10 cellular contexts compared by ENCODE assay signal in the genomic region with DNA sequence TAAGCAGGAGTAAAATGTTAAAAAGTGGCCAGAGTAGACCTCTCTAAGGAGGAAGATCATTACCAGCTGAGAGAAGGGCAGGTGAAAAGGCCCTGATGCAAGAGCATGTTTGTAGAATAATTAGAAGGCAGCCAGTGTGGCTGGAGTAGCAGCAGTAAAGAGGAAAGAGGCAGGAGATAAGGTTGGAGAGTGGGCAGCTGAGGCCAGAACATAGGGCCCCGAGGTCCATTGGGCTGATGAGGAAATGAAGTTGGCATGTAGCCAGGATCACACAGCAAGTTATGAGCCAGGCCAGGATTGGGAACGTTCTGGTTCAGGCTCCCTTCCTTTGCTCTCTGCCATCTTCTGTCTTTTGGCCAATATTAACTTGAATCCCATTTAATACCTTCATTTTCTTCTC. TPM values are rescaled to one million over a fixed set of nuclear protein-coding genes. Genes with fewer than 3 reads are reported as not detected.
DNase-seq lines count a peak whose midpoint lies in the region; ATAC-seq lines count a peak whose summit lies in the region.
"Had no signal": no experiment of that assay in that cellular context is flagged by ENCODE, and none has a peak within 500 bp of the region (broad histone marks: within the 10 kb centered on the region; RNA-seq: fewer than 3 reads in every experiment).

No MANE protein-coding gene starts in this region.

- H3K36me3 Mint-ChIP-seq in CD4-positive, alpha-beta memory T cell: peaks cover 0 to 33% of the 10 kb centered on the region in 2 donors
- peaks cover 0 to 38% (median 0%) of the 10 kb centered on the region in 3 donors for H3K36me3 Mint-ChIP-seq in naive thymus-derived CD8-positive, alpha-beta T cell

- H3K27me3 Mint-ChIP-seq in CD4-positive, alpha-beta memory T cell: no peaks in the 10 kb centered on the region
- no peaks in the 10 kb centered on the region for H3K27me3 Mint-ChIP-seq in naive thymus-derived CD8-positive, alpha-beta T cell
- H3K27me3 Mint-ChIP-seq: CD4-positive, CD25-positive, alpha-beta regulatory T cell had no signal

- no peak overlapping the region for H3K4me3 ChIP-seq in CD4-positive, alpha-beta memory T cell (ENCODE audit: low read length in 2 of 2)

- no peak overlapping the region for H3K27ac ChIP-seq in CD4-positive, alpha-beta memory T cell (ENCODE audit: low read depth, low read length)

- H3K4me1 Mint-ChIP-seq in CD4-positive, alpha-beta memory T cell: peaks cover 72 to 97% (median 83%) of the 10 kb centered on the region in 4 donors
- H3K4me1 Mint-ChIP-seq in naive thymus-derived CD8-positive, alpha-beta T cell: peaks cover 64 to 93% (median 91%) of the 10 kb centered on the region in 4 donors

- DNase-seq in CD4-positive, alpha-beta memory T cell: no peak
- DNase-seq in NCI-H146 treated with DMSO at 0.1 percent for 48 hours (lab: John Stamatoyannopoulos, UW; ENCODE audit: unreplicated experiment) (peak; percentile 74), fibroblast of peridontal ligament (ENCODE audit: extremely low read depth) (peak; percentile 22), glomerular visceral epithelial cell (ENCODE audit: extremely low spot score) (no peak)
- DNase-seq in naive thymus-derived CD8-positive, alpha-beta T cell: no peak
- DNase-seq: CD4-positive, CD25-positive, alpha-beta regulatory T cell had no signal

- peak overlapping the region in 4 of 7 donors; percentile 6 to 71 (median 22) for H3K27ac Mint-ChIP-seq in CD4-positive, alpha-beta memory T cell
- peak overlapping the region in 6 of 10 donors; percentile 15 to 79 (median 41) for H3K27ac Mint-ChIP-seq in naive thymus-derived CD8-positive, alpha-beta T cell

- H3K27me3 ChIP-seq in CD4-positive, alpha-beta memory T cell (ENCODE audit: insufficient read depth, low read length): no peaks in the 10 kb centered on the region

- peaks cover 57% of the 10 kb centered on the region for H3K4me1 ChIP-seq in CD4-positive, alpha-beta memory T cell (ENCODE audit: insufficient read depth, low read length)

- H3K9me3 Mint-ChIP-seq in CD4-positive, alpha-beta memory T cell: no peaks in the 10 kb centered on the region
- no peaks in the 10 kb centered on the region for H3K9me3 Mint-ChIP-seq in naive thymus-derived CD8-positive, alpha-beta T cell
- H3K9me3 Mint-ChIP-seq: CD4-positive, CD25-positive, alpha-beta regulatory T cell had no signal

- no peaks in the 10 kb centered on the region for H3K9me3 ChIP-seq in CD4-positive, alpha-beta memory T cell (ENCODE audit: control insufficient read depth in 1 of 2, low read length in 2 of 2)

- CTCF ChIA-PET in CD4-positive, alpha-beta memory T cell (lab: Charles Lee; ENCODE audit: partially characterized antibody): no interaction called here

- no peaks in the 10 kb centered on the region for H3K36me3 ChIP-seq in CD4-positive, alpha-beta memory T cell (ENCODE audit: insufficient read depth, low read length)

- H3K4me3 Mint-ChIP-seq in CD4-positive, alpha-beta memory T cell: no peak overlapping the region
- no peak overlapping the region for H3K4me3 Mint-ChIP-seq in naive thymus-derived CD8-positive, alpha-beta T cell

- intact Hi-C loops in CD4-positive, alpha-beta memory T cell (cut with micrococcal nuclease): no loop called here

- no peak for ATAC-seq in naive thymus-derived CD8-positive, alpha-beta T cell
- ATAC-seq in GM18520 (IDR thresholded peaks at IDR 0.05; ENCODE audit: unreplicated experiment) (no peak), GM18868 (IDR thresholded peaks at IDR 0.05; ENCODE audit: unreplicated experiment) (no peak), HG03565 (IDR thresholded peaks at IDR 0.05; ENCODE audit: unreplicated experiment) (no peak)
- ATAC-seq: Panc1 had no signal

- POLR2A ChIA-PET in CD4-positive, alpha-beta memory T cell (lab: Charles Lee; ENCODE audit: partially characterized antibody): no interaction called here
- POLR2A ChIA-PET in naive thymus-derived CD8-positive, alpha-beta T cell (lab: Charles Lee): interaction anchor here (2.2 kb wide), 1 partner anchor 53 kb away, joined by 9 read pairs; the partner anchor contains the start of gene RALY

RNA-seq across cellular contexts. Expression of gene RALY, which starts 51.6 kb away (rescaled TPM):
- 100 to 1,000 TPM; 112 to 116 TPM for total RNA-seq in CD4-positive, alpha-beta memory T cell
- polyA plus RNA-seq in CD4-positive, alpha-beta memory T cell: 100 to 1,000 TPM; 191 to 218 TPM
- total RNA-seq in naive thymus-derived CD8-positive, alpha-beta T cell: 100 to 1,000 TPM; 105 to 112 TPM
- 100 to 1,000 TPM; 175 to 211 (median 181) TPM for polyA plus RNA-seq in naive thymus-derived CD8-positive, alpha-beta T cell

Comparison
In these comparisons a context has a peak if more than half of its experiments do, and no peak if none do; other contexts are left out.
1. DNase-seq: peak in NCI-H146 treated with DMSO at 0.1 percent for 48 hours (single experiment) and fibroblast of peridontal ligament (single experiment); none in CD4-positive, alpha-beta memory T cell (0 of 5), naive thymus-derived CD8-positive, alpha-beta T cell (0 of 10) and glomerular visceral epithelial cell (single experiment).